In genomic region chr2:147297820-147298219, GRCh38 we compare ENCODE assay signal across 9 cellular contexts.
DNase-seq lines count a peak whose midpoint lies in the region; ATAC-seq and TF ChIP-seq lines count a peak whose summit lies in the region.
"Had no signal": no experiment of that assay in that cellular context is flagged by ENCODE, and none has a peak within 500 bp of the region (broad histone marks: within the 10 kb centered on the region; RNA-seq: fewer than 3 reads in every experiment).

No MANE protein-coding gene starts in this region.

- ATAC-seq in GM18858 (IDR thresholded peaks at IDR 0.05; ENCODE audit: unreplicated experiment) (peak; percentile 97), GM21786 (IDR thresholded peaks at IDR 0.05; ENCODE audit: unreplicated experiment) (peak; percentile 92), mucosa of descending colon (peak; percentile 55), left lobe of liver (no peak)
- ATAC-seq: left colon had no signal

- no peak for TF ChIP-seq POLR2A in Peyer's patch (IDR thresholded peaks at IDR 0.05)

- intact Hi-C loops in mucosa of descending colon (cut with DNase I, micrococcal nuclease), result no loop called here

- H3K4me1 ChIP-seq in mucosa of descending colon (ENCODE audit: low read depth), result no peaks in the 10 kb centered on the region
- H3K4me1 ChIP-seq in Peyer's patch, result no peaks in the 10 kb centered on the region

- DNase-seq in LHCN-M2 (ENCODE audit: low read depth), result peak; percentile 3
- no peak for DNase-seq in mucosa of descending colon
- no peak for DNase-seq in Peyer's patch
- DNase-seq in LoVo (ENCODE audit: low spot score), result no peak
- no peak for DNase-seq in left lobe of liver (ENCODE audit: low spot score)
- no peak for DNase-seq in GDM1 (lab: John Stamatoyannopoulos, UW)
- DNase-seq: left colon had no signal

- H3K9me3 ChIP-seq in mucosa of descending colon (no peaks in the 10 kb centered on the region), Peyer's patch (no peaks in the 10 kb centered on the region)

- H3K4me3 ChIP-seq in mucosa of descending colon (no peak overlapping the region), Peyer's patch (no peak overlapping the region)

- no peaks in the 10 kb centered on the region for H3K27me3 ChIP-seq in Peyer's patch

- TF ChIP-seq CTCF in mucosa of descending colon (IDR thresholded peaks at IDR 0.05) (no peak), Peyer's patch (IDR thresholded peaks at IDR 0.05) (no peak)

- H3K36me3 ChIP-seq in mucosa of descending colon (ENCODE audit: low read depth), result no peaks in the 10 kb centered on the region
- no peaks in the 10 kb centered on the region for H3K36me3 ChIP-seq in Peyer's patch

- H3K27ac ChIP-seq in Peyer's patch, result no peak overlapping the region
